In the genomic region with DNA sequence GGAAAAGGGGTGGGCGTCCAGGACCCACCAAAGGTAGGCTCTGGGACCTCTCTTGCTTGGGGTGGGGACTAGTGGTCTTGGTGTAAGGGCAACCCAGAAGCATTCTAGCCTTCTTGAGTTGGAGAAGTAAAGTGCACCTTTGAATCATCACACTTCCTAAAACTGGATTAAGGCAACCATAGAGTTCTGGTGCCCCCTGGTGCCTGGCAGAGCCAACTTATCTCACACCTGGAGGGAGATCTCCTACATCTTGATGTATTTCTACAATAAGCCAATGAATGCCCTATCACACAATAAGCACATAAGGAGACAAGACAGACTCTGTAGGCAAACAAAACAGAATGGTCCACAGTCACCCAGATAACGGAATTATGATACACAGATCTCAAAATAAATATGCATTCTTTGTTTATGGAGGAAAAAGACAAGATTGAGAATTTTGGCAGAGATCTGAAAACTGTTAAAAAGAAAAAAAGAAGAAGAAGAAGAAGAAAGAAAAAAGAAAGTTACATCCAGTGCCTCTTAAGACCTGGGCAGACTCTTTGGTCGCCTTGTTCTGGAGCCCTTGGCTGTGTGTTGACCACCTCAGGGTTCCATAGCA, we compare ENCODE assay signal across 8 cellular contexts.
A peak's percentile ranks its signal among the peaks of the same experiment; 100 is the strongest.
DNase-seq lines count a peak whose midpoint lies in the region; ATAC-seq and TF ChIP-seq lines count a peak whose summit lies in the region.

No MANE protein-coding gene starts in this region.

- no peaks in the 10 kb centered on the region for H3K4me1 Mint-ChIP-seq in activated T-helper 1 cell treated with anti-CD3 and anti-CD28 coated beads, Interleukin-12 subunit alpha, Interleukin-12 subunit beta, Interleukin-2, Interleukin-4 antibody, amounts not matched to agents 30 ng/mL and 10 ng/mL and 1 ng/mL, durations not matched to agents 14 hours and 24 hours and 36 hours (ENCODE audit: low read depth)

- H3K9me3 ChIP-seq in iPS DF 6.9 (ENCODE audit: control insufficient read depth, insufficient read depth, low read length): no peaks in the 10 kb centered on the region

- DNase-seq in NCI-H526 treated with DMSO at 0.1 percent for 48 hours (lab: John Stamatoyannopoulos, UW) (peak; percentile 30), iPS DF 6.9 (ENCODE audit: low read depth, low spot score) (peak; percentile 25), NCI-H1048 (lab: John Stamatoyannopoulos, UW) (no peak)
- peak; percentile 6 for DNase-seq in activated T-helper 1 cell treated with anti-CD3 and anti-CD28 coated beads, Interleukin-12 subunit alpha, Interleukin-12 subunit beta, Interleukin-2, Interleukin-4 antibody, amounts not matched to agents 30 ng/mL and 10 ng/mL and 1 ng/mL, durations not matched to agents 14 hours and 24 hours and 36 hours (ENCODE audit: low spot score)
- DNase-seq in stimulated activated CD8-positive, alpha-beta memory T cell treated with anti-CD3 and anti-CD28 coated beads, Interleukin-15, amount 100 ng/mL, for 48 hours (ENCODE audit: low read depth in 2 of 2): peak; percentile 4 to 22
- DNase-seq in activated CD8-positive, alpha-beta memory T cell treated with anti-CD3 and anti-CD28 coated beads, Interleukin-2, amount 50 U/mL, for 4 hours: no peak

- H3K27me3 ChIP-seq in iPS DF 6.9 (ENCODE audit: control insufficient read depth, insufficient read depth, low read length): no peaks in the 10 kb centered on the region

- TF ChIP-seq CTCF in C4-2B (conservative IDR thresholded peaks at IDR 0.05): peak; percentile 81

- peak; percentile 51 for ATAC-seq in GM21360 (IDR thresholded peaks at IDR 0.05; ENCODE audit: unreplicated experiment)

- H3K27me3 Mint-ChIP-seq in activated T-helper 1 cell treated with anti-CD3 and anti-CD28 coated beads, Interleukin-12 subunit alpha, Interleukin-12 subunit beta, Interleukin-2, Interleukin-4 antibody, amounts not matched to agents 30 ng/mL and 10 ng/mL and 1 ng/mL, durations not matched to agents 14 hours and 24 hours and 36 hours (ENCODE audit: insufficient read depth): peaks cover 40% of the 10 kb centered on the region

- H3K4me3 Mint-ChIP-seq in activated T-helper 1 cell treated with anti-CD3 and anti-CD28 coated beads, Interleukin-12 subunit alpha, Interleukin-12 subunit beta, Interleukin-2, Interleukin-4 antibody, amounts not matched to agents 30 ng/mL and 10 ng/mL and 1 ng/mL, durations not matched to agents 14 hours and 24 hours and 36 hours: no peak overlapping the region

- intact Hi-C loops in activated T-helper 1 cell treated with anti-CD3 and anti-CD28 coated beads, Interleukin-12 subunit alpha, Interleukin-12 subunit beta, Interleukin-2, Interleukin-4 antibody, amounts not matched to agents 30 ng/mL and 10 ng/mL and 1 ng/mL, durations not matched to agents 14 hours and 24 hours and 36 hours (cut with micrococcal nuclease): no loop called here

- WGBS in iPS DF 6.9 (ENCODE audit: insufficient coverage, insufficient read length): no CpG with 5 or more reads among the region's 3 CpGs

- H3K27ac ChIP-seq in C4-2B: no peak overlapping the region
- no peak overlapping the region for H3K27ac ChIP-seq in iPS DF 6.9 (ENCODE audit: low read length)

- no peak overlapping the region for H3K4me3 ChIP-seq in iPS DF 6.9 (ENCODE audit: low read length)

- H3K36me3 ChIP-seq in iPS DF 6.9 (ENCODE audit: control insufficient read depth, insufficient read depth, low read length): no peaks in the 10 kb centered on the region

- H3K36me3 Mint-ChIP-seq in activated T-helper 1 cell treated with anti-CD3 and anti-CD28 coated beads, Interleukin-12 subunit alpha, Interleukin-12 subunit beta, Interleukin-2, Interleukin-4 antibody, amounts not matched to agents 30 ng/mL and 10 ng/mL and 1 ng/mL, durations not matched to agents 14 hours and 24 hours and 36 hours (ENCODE audit: low read depth): no peaks in the 10 kb centered on the region

- no peak overlapping the region for H3K27ac Mint-ChIP-seq in activated T-helper 1 cell treated with anti-CD3 and anti-CD28 coated beads, Interleukin-12 subunit alpha, Interleukin-12 subunit beta, Interleukin-2, Interleukin-4 antibody, amounts not matched to agents 30 ng/mL and 10 ng/mL and 1 ng/mL, durations not matched to agents 14 hours and 24 hours and 36 hours

- H3K9me3 Mint-ChIP-seq in activated T-helper 1 cell treated with anti-CD3 and anti-CD28 coated beads, Interleukin-12 subunit alpha, Interleukin-12 subunit beta, Interleukin-2, Interleukin-4 antibody, amounts not matched to agents 30 ng/mL and 10 ng/mL and 1 ng/mL, durations not matched to agents 14 hours and 24 hours and 36 hours: peaks cover 16% of the 10 kb centered on the region

- no peaks in the 10 kb centered on the region for H3K4me1 ChIP-seq in iPS DF 6.9 (ENCODE audit: control insufficient read depth, insufficient read depth, low read length)

Comparison
In these comparisons a context has a peak if more than half of its experiments do, and no peak if none do; other contexts are left out.
1. DNase-seq: peak in NCI-H526 treated with DMSO at 0.1 percent for 48 hours (single experiment), activated T-helper 1 cell treated with anti-CD3 and anti-CD28 coated beads, Interleukin-12 subunit alpha, Interleukin-12 subunit beta, Interleukin-2, Interleukin-4 antibody, amounts not matched to agents 30 ng/mL and 10 ng/mL and 1 ng/mL, durations not matched to agents 14 hours and 24 hours and 36 hours (single experiment), iPS DF 6.9 (single experiment) and stimulated activated CD8-positive, alpha-beta memory T cell treated with anti-CD3 and anti-CD28 coated beads, Interleukin-15, amount 100 ng/mL, for 48 hours (2 of 2); none in NCI-H1048 (single experiment) and activated CD8-positive, alpha-beta memory T cell treated with anti-CD3 and anti-CD28 coated beads, Interleukin-2, amount 50 U/mL, for 4 hours (single experiment).